In the genomic region with DNA sequence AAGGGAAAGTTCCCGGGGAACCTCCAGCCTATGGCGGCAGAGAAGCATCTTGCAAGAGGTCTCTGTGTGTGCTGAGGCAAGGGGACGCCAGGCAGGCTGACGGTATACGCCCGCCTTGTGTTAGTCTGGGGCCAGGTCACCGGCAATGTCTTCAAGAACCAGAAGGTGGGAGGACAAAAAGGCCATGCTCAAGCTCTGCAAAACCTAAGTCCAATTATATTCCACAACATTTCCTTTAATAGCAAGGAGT, we compare ENCODE assay signal across 8 cellular contexts. TPM values are rescaled to one million over a fixed set of nuclear protein-coding genes. Genes with fewer than 3 reads are reported as not detected.
DNase-seq lines count a peak whose midpoint lies in the region; ATAC-seq and TF ChIP-seq lines count a peak whose summit lies in the region.

No MANE protein-coding gene starts in this region.

- peaks cover 50% of the 10 kb centered on the region for H3K4me1 Mint-ChIP-seq in stimulated activated effector memory CD8-positive, alpha-beta T cell treated with anti-CD3 and anti-CD28 coated beads, Interleukin-12 subunit alpha, Interleukin-12 subunit beta, amount 100 ng/mL, for 72 hours

- H3K9ac ChIP-seq in SK-N-SH, result peak overlapping the region; percentile 95

- H3K4me2 ChIP-seq in SK-N-SH, result peak overlapping the region; percentile 93

- H3K4me3 ChIP-seq in SK-N-SH (ENCODE audit: low read depth in 2 of 2, low read length in 1 of 2) (peak overlapping the region; percentile 90 to 95), SJSA1 (peak overlapping the region; percentile 86), foreskin fibroblast (ENCODE audit: low read depth in 1 of 2, low read length in 2 of 2) (peak overlapping the region; percentile 77 to 100)

- H3K27me3 ChIP-seq in SK-N-SH (ENCODE audit: insufficient read depth), result no peaks in the 10 kb centered on the region
- H3K27me3 ChIP-seq in SJSA1 (replicated peaks), result no peaks in the 10 kb centered on the region

- H3K27ac Mint-ChIP-seq in stimulated activated effector memory CD8-positive, alpha-beta T cell treated with anti-CD3 and anti-CD28 coated beads, Interleukin-12 subunit alpha, Interleukin-12 subunit beta, amount 100 ng/mL, for 72 hours, result peak overlapping the region; percentile 97

- no peaks in the 10 kb centered on the region for H3K9me3 ChIP-seq in SK-N-SH
- H3K9me3 ChIP-seq in SJSA1 (replicated peaks), result no peaks in the 10 kb centered on the region

- DNase-seq in SK-N-SH (no peak), SJSA1 (ENCODE audit: low read depth in 1 of 2, low spot score in 2 of 2) (peak in 1 of 2 experiments; percentile 91), foreskin fibroblast (no peak), DMS153 treated with DMSO at 0.1 percent for 48 hours (lab: John Stamatoyannopoulos, UW; ENCODE audit: unreplicated experiment) (no peak), DMS79 treated with DMSO at 0.1 percent for 48 hours (lab: John Stamatoyannopoulos, UW) (no peak), T1000 (lab: John Stamatoyannopoulos, UW) (no peak)
- no peak for DNase-seq in stimulated activated effector memory CD8-positive, alpha-beta T cell treated with anti-CD3 and anti-CD28 coated beads, Interleukin-12 subunit alpha, Interleukin-12 subunit beta, amount 100 ng/mL, for 72 hours (ENCODE audit: low spot score in 2 of 2)

- H3K4me1 ChIP-seq in SK-N-SH (ENCODE audit: control insufficient read depth in 1 of 2, insufficient read depth in 2 of 2, low read depth in 1 of 2, low read length in 1 of 2), result peaks cover 5 to 14% of the 10 kb centered on the region in 2 experiments; a peak in 3 of 4 replicates
- peaks cover 17% of the 10 kb centered on the region for H3K4me1 ChIP-seq in SJSA1 (replicated peaks)

- WGBS in SK-N-SH (ENCODE audit: low lambda C conversion rate), result 0% methylated on average over 7 of the region's 7 CpGs

- H3K27ac ChIP-seq in SK-N-SH (ENCODE audit: low read depth in 2 of 2, low read length in 1 of 2) (peak overlapping the region; percentile 93 to 95), SJSA1 (peak overlapping the region; percentile 80)

- no peak for TF ChIP-seq EP300 in SK-N-SH (IDR thresholded peaks at IDR 0.05; ENCODE audit: borderline replicate concordance in 1 of 2, low read depth in 1 of 2, low read length in 1 of 2)

- POLR2A ChIA-PET in SK-N-SH (lab: Yijun Ruan, JAX), result interaction anchor here (0.6 to 2.7 kb wide), 18 partner anchors 11 to 387 kb away, joined by 3 to 22 read pairs (median 4); a partner anchor contains a TSS

- TF ChIP-seq CTCF in SK-N-SH (IDR thresholded peaks at IDR 0.05) (no peak), foreskin fibroblast (IDR thresholded peaks at IDR 0.05; ENCODE audit: low read depth, low read length) (no peak)

- CTCF ChIA-PET in SK-N-SH (lab: Yijun Ruan, JAX), result interaction anchor here (1.5 to 4.3 kb wide), 4 partner anchors 47 to 120 kb away, joined by 6 to 19 read pairs (median 6); a partner anchor contains a TSS

- peaks cover 89% of the 10 kb centered on the region for H3K79me2 ChIP-seq in SK-N-SH (ENCODE audit: insufficient read depth)

- no peaks in the 10 kb centered on the region for H3K9me3 Mint-ChIP-seq in stimulated activated effector memory CD8-positive, alpha-beta T cell treated with anti-CD3 and anti-CD28 coated beads, Interleukin-12 subunit alpha, Interleukin-12 subunit beta, amount 100 ng/mL, for 72 hours

- H3K36me3 Mint-ChIP-seq in stimulated activated effector memory CD8-positive, alpha-beta T cell treated with anti-CD3 and anti-CD28 coated beads, Interleukin-12 subunit alpha, Interleukin-12 subunit beta, amount 100 ng/mL, for 72 hours, result peaks cover 45% of the 10 kb centered on the region

- no peaks in the 10 kb centered on the region for H3K9me2 ChIP-seq in SK-N-SH

- H3K4me3 Mint-ChIP-seq in stimulated activated effector memory CD8-positive, alpha-beta T cell treated with anti-CD3 and anti-CD28 coated beads, Interleukin-12 subunit alpha, Interleukin-12 subunit beta, amount 100 ng/mL, for 72 hours, result peak overlapping the region; percentile 94

- H4K20me1 ChIP-seq in SK-N-SH (ENCODE audit: insufficient read depth), result 0 out of 2 replicates have a peak, but pooled peaks cover 4% of the 10 kb centered on the region

- TF ChIP-seq RAD21 in SK-N-SH (IDR thresholded peaks at IDR 0.05; ENCODE audit: low read length), result no peak

- H3K36me3 ChIP-seq in SK-N-SH (replicated peaks in 1 of 2; ENCODE audit: control insufficient read depth in 1 of 2, insufficient read depth in 2 of 2, low read length in 1 of 2) (peaks cover 13 to 28% of the 10 kb centered on the region in 2 experiments), SJSA1 (peaks cover 50% of the 10 kb centered on the region)

- ATAC-seq in SK-N-SH treated with all-trans-retinoic acid at 6 μM for 48 hours, result no peak
- no peak for ATAC-seq in stimulated activated effector memory CD8-positive, alpha-beta T cell treated with anti-CD3 and anti-CD28 coated beads, Interleukin-12 subunit alpha, Interleukin-12 subunit beta, amount 100 ng/mL, for 72 hours

- peak overlapping the region; percentile 83 for H2AFZ ChIP-seq in SK-N-SH (ENCODE audit: low read depth)

- H3F3A ChIP-seq in SK-N-SH (replicated peaks; ENCODE audit: insufficient read depth), result peaks cover 7% of the 10 kb centered on the region

TF ChIP-seq in SK-N-SH, 30 proteins besides CTCF, POLR2A, EP300 and RAD21:
- TF ChIP-seq YY1 (IDR thresholded peaks at IDR 0.05; ENCODE audit: low read depth) (peak; percentile 45; the same call in 1 of the 2 replicates), POLR2AphosphoS5 (IDR thresholded peaks at IDR 0.05; ENCODE audit: low read depth, low read length) (no peak; the same call in 1 of the 2 replicates)

TF ChIP-seq in SK-N-SH treated with all-trans-retinoic acid at 6 μM for 48 hours, 23 proteins besides CTCF, POLR2A, EP300 and RAD21:
- TF ChIP-seq ZFP30 (CRISPR knock-in tag; IDR thresholded peaks at IDR 0.05) (no peak), ZNF70 (CRISPR knock-in tag; IDR thresholded peaks at IDR 0.05) (no peak), BACH2 (CRISPR knock-in tag; IDR thresholded peaks at IDR 0.05; ENCODE audit: borderline replicate concordance) (no peak)
- TF ChIP-seq, protein P1, sequence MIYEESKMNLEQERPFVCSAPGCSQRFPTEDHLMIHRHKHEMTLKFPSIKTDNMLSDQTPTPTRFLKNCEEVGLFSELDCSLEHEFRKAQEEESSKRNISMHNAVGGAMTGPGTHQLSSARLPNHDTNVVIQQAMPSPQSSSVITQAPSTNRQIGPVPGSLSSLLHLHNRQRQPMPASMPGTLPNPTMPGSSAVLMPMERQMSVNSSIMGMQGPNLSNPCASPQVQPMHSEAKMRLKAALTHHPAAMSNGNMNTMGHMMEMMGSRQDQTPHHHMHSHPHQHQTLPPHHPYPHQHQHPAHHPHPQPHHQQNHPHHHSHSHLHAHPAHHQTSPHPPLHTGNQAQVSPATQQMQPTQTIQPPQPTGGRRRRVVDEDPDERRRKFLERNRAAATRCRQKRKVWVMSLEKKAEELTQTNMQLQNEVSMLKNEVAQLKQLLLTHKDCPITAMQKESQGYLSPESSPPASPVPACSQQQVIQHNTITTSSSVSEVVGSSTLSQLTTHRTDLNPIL (CRISPR knock-in tag; IDR thresholded peaks at IDR 0.05; ENCODE audit: low read depth), result no peak

RNA-seq across cellular contexts. Expression of a gene that starts 0.3 kb away (rescaled TPM):
- polyA plus RNA-seq in SK-N-SH (2012; rRNA removed), result 12.4 and 13.6 TPM in 2 replicates
- polyA plus RNA-seq in SK-N-SH (2012; cell fraction: cytosol; rRNA removed), result 5.8 and 9.1 TPM in 2 replicates
- polyA plus RNA-seq in SK-N-SH (2012; cell fraction: nucleus; rRNA removed), result 16.3 and 26.3 TPM in 2 replicates
- total RNA-seq in SJSA1 (2014; rRNA removed; shearing (Covaris generic)), result 13.2 and 16.0 TPM in 2 replicates

RNA-seq across cellular contexts. Expression of a gene that starts 0.5 kb away (rescaled TPM):
- polyA plus RNA-seq in SK-N-SH (2012; rRNA removed), result 2.7 and 3.4 TPM in 2 replicates
- 1.2 and 2.1 TPM in 2 replicates for polyA plus RNA-seq in SK-N-SH (2012; cell fraction: cytosol; rRNA removed)
- 8.2 and 8.8 TPM in 2 replicates for polyA plus RNA-seq in SK-N-SH (2012; cell fraction: nucleus; rRNA removed)
- total RNA-seq in SJSA1 (2014; rRNA removed; shearing (Covaris generic)), result 6.7 and 13.3 TPM in 2 replicates

RNA-seq across cellular contexts. Expression of a gene that starts 15.0 kb away (rescaled TPM):
- polyA plus RNA-seq in SK-N-SH (2012; rRNA removed), result 3.1 and 4.9 TPM in 2 replicates
- 0.23 and 0.45 TPM in 2 replicates for polyA plus RNA-seq in SK-N-SH (2012; cell fraction: cytosol; rRNA removed)
- 37.4 and 41.9 TPM in 2 replicates for polyA plus RNA-seq in SK-N-SH (2012; cell fraction: nucleus; rRNA removed)
- total RNA-seq in SJSA1 (2014; rRNA removed; shearing (Covaris generic)), result 1.9 and 2.6 TPM in 2 replicates

RNA-seq across cellular contexts. Expression of a gene that starts 20.8 kb away (rescaled TPM):
- polyA plus RNA-seq in SK-N-SH (2012; rRNA removed), result 419 and 434 TPM in 2 replicates
- polyA plus RNA-seq in SK-N-SH (2012; cell fraction: cytosol; rRNA removed), result 265 and 341 TPM in 2 replicates
- 174 and 208 TPM in 2 replicates for polyA plus RNA-seq in SK-N-SH (2012; cell fraction: nucleus; rRNA removed)
- total RNA-seq in SJSA1 (2014; rRNA removed; shearing (Covaris generic)), result 119 and 140 TPM in 2 replicates

RNA-seq across cellular contexts. Expression of a gene that starts 34.4 kb away (rescaled TPM):
- polyA plus RNA-seq in SK-N-SH (2012; rRNA removed), result 57.9 and 73.2 TPM in 2 replicates
- polyA plus RNA-seq in SK-N-SH (2012; cell fraction: cytosol; rRNA removed), result 30.1 and 46.9 TPM in 2 replicates
- 72.8 and 93.1 TPM in 2 replicates for polyA plus RNA-seq in SK-N-SH (2012; cell fraction: nucleus; rRNA removed)
- total RNA-seq in SJSA1 (2014; rRNA removed; shearing (Covaris generic)), result 19.1 and 20.8 TPM in 2 replicates
